Comparison of ENCODE assay signal across 20 cellular contexts in the genomic region with DNA sequence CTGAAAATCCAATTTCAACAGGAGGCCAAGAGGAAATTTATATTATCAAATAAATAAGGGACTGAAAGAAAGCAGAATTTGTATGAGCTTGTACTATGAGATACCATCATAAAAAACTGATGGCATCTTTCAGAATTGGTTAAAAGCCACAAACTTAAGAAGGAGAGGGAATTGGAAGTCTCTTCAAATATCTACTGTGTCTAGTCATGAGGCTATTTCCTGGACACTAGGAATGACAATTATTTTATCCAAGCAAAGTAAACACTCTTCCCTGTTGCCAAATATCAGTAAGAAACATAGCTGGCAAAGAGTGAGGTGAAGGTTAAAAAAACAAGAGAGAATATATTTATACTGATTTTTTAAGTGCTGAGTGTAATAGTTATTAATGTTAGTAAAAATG.
DNase-seq lines count a peak whose midpoint lies in the region; ATAC-seq, FAIRE-seq and TF ChIP-seq lines count a peak whose summit lies in the region.
"Had no signal": no experiment of that assay in that cellular context is flagged by ENCODE, and none has a peak within 500 bp of the region (broad histone marks: within the 10 kb centered on the region; RNA-seq: fewer than 3 reads in every experiment).

No MANE protein-coding gene starts in this region.

- H3K9me2 ChIP-seq in PC-3 (replicated peaks; ENCODE audit: low read length) = no peaks in the 10 kb centered on the region

- H3K4me1 ChIP-seq in PC-3 (ENCODE audit: insufficient read depth, low read length) = peaks cover 26% of the 10 kb centered on the region

- peak; percentile 76 for ATAC-seq in PC-3
- no peak for ATAC-seq in left lobe of liver
- ATAC-seq: CD8-positive, alpha-beta T cell; HCT116; K562 had no signal

- no peak for FAIRE-seq in GM12891 (lab: Jason Lieb, UNC)
- FAIRE-seq: A204.1, HTR-8/SVneo, K562 had no signal

- no peaks in the 10 kb centered on the region for H4K20me1 ChIP-seq in PC-3 (ENCODE audit: low read length)
- H4K20me1 ChIP-seq: BLaER1 treated with 17β-estradiol and CSF1 and Interleukin-3, amounts not matched to agents 10 nM and 100 nM had no signal

- no peaks in the 10 kb centered on the region for H3K36me3 Mint-ChIP-seq in endothelial cell (ENCODE audit: low read depth, unreplicated experiment)
- H3K36me3 Mint-ChIP-seq: CD8-positive, alpha-beta T cell had no signal

- H3K27me3 ChIP-seq in PC-3 (ENCODE audit: low read length) = no peaks in the 10 kb centered on the region
- H3K27me3 ChIP-seq: BLaER1 treated with 17β-estradiol and CSF1 and Interleukin-3, amounts not matched to agents 10 nM and 100 nM had no signal

- H3K27ac Mint-ChIP-seq in endothelial cell (ENCODE audit: unreplicated experiment) = no peak overlapping the region
- H3K27ac Mint-ChIP-seq: B cell; CD8-positive, alpha-beta T cell; HFFc6 had no signal

- H3K4me3 ChIP-seq in PC-3 (ENCODE audit: low read length) = no peak overlapping the region
- H3K4me3 ChIP-seq: BLaER1 treated with 17β-estradiol and CSF1 and Interleukin-3, amounts not matched to agents 10 nM and 100 nM; K562 had no signal

- no peaks in the 10 kb centered on the region for H3K9me3 Mint-ChIP-seq in endothelial cell (ENCODE audit: unreplicated experiment)
- H3K9me3 Mint-ChIP-seq: CD8-positive, alpha-beta T cell; HFFc6 had no signal

- H3K4me2 ChIP-seq in PC-3 (ENCODE audit: low read length) = peak overlapping the region; percentile 12
- H3K4me2 ChIP-seq: BLaER1 treated with 17β-estradiol and CSF1 and Interleukin-3, amounts not matched to agents 10 nM and 100 nM had no signal

- no peaks in the 10 kb centered on the region for H3K79me2 ChIP-seq in PC-3 (ENCODE audit: low read length)

- BruUV-seq in PC-3 (replicated peaks; lab: Mats Ljungman, UMichigan) = no TSS peak

- TF ChIP-seq CTCF in PC-3 (conservative IDR thresholded peaks at IDR 0.05; ENCODE audit: low read depth, low read length) = no peak
- no peak for TF ChIP-seq CTCF in endothelial cell (IDR thresholded peaks at IDR 0.05; ENCODE audit: unreplicated experiment)

- no peaks in the 10 kb centered on the region for H3K36me3 ChIP-seq in PC-3 (ENCODE audit: low read depth, low read length)
- H3K36me3 ChIP-seq: BLaER1 treated with 17β-estradiol and CSF1 and Interleukin-3, amounts not matched to agents 10 nM and 100 nM had no signal

- H3K27me3 Mint-ChIP-seq in endothelial cell (ENCODE audit: unreplicated experiment) = no peaks in the 10 kb centered on the region
- H3K27me3 Mint-ChIP-seq: B cell had no signal

- peak; percentile 15 for DNase-seq in EL
- peak; percentile 67 for DNase-seq in PC-3
- DNase-seq in fibroblast of gingiva (ENCODE audit: low read depth) = peak; percentile 3
- DNase-seq in GM12891 (ENCODE audit: insufficient read length, low spot score) = no peak
- no peak for DNase-seq in endothelial cell (ENCODE audit: low spot score)
- no peak for DNase-seq in left lobe of liver (ENCODE audit: low spot score)
- no peak for DNase-seq in NCI-H146 (lab: John Stamatoyannopoulos, UW)
- DNase-seq: Calu3; CD8-positive, alpha-beta T cell; DMS79 treated with DMSO at 0.1 percent for 48 hours; GOT3; H7; HFFc6; IMR-90 had no signal

- no peak overlapping the region for H3K4me3 Mint-ChIP-seq in endothelial cell (ENCODE audit: unreplicated experiment)
- H3K4me3 Mint-ChIP-seq: B cell; CD8-positive, alpha-beta T cell; HFFc6 had no signal

- H3F3A ChIP-seq in PC-3 (ENCODE audit: low read length, unreplicated experiment) = no peaks in the 10 kb centered on the region

- H3K4me1 Mint-ChIP-seq in endothelial cell (ENCODE audit: unreplicated experiment) = no peaks in the 10 kb centered on the region
- H3K4me1 Mint-ChIP-seq: B cell had no signal

- POLR2A ChIA-PET in PC-3 (lab: Charles Lee; ENCODE audit: unreplicated experiment) = no interaction called here

- intact Hi-C loops in PC-3 (cut with micrococcal nuclease) = no loop called here

- H2AFZ ChIP-seq in PC-3 (ENCODE audit: low read length) = no peak overlapping the region

- no peak overlapping the region for H3K27ac ChIP-seq in PC-3 (ENCODE audit: low read length)
- H3K27ac ChIP-seq: BLaER1 treated with 17β-estradiol and CSF1 and Interleukin-3, amounts not matched to agents 10 nM and 100 nM had no signal

- TF ChIP-seq POLR2A in GM12891 (IDR thresholded peaks at IDR 0.05; ENCODE audit: low read depth, low read length) = no peak

- H3K9ac ChIP-seq in PC-3 (ENCODE audit: low read length) = no peak overlapping the region
- H3K9ac ChIP-seq: BLaER1 treated with 17β-estradiol and CSF1 and Interleukin-3, amounts not matched to agents 10 nM and 100 nM had no signal

- CTCF ChIA-PET in PC-3 (lab: Charles Lee) = interaction anchor here (0.6 kb wide), 1 partner anchor 65 kb away, joined by 3 read pairs; no protein-coding TSS in a partner anchor

- no peaks in the 10 kb centered on the region for H3K9me3 ChIP-seq in PC-3 (ENCODE audit: low read length)
- H3K9me3 ChIP-seq: BLaER1 treated with 17β-estradiol and CSF1 and Interleukin-3, amounts not matched to agents 10 nM and 100 nM had no signal

TF ChIP-seq in GM12891, 5 proteins besides CTCF, POLR2A, EP300 and RAD21:
- TF ChIP-seq POLR2AphosphoS5 (IDR thresholded peaks at IDR 0.05; ENCODE audit: low read depth, low read length) = no peak

Comparison
In these comparisons a context has a peak if more than half of its experiments do, and no peak if none do; other contexts are left out.
1. DNase-seq: peak in EL (single experiment), PC-3 (single experiment) and fibroblast of gingiva (single experiment); none in GM12891 (single experiment), endothelial cell (single experiment), left lobe of liver (single experiment) and NCI-H146 (single experiment).